In the genomic region with DNA sequence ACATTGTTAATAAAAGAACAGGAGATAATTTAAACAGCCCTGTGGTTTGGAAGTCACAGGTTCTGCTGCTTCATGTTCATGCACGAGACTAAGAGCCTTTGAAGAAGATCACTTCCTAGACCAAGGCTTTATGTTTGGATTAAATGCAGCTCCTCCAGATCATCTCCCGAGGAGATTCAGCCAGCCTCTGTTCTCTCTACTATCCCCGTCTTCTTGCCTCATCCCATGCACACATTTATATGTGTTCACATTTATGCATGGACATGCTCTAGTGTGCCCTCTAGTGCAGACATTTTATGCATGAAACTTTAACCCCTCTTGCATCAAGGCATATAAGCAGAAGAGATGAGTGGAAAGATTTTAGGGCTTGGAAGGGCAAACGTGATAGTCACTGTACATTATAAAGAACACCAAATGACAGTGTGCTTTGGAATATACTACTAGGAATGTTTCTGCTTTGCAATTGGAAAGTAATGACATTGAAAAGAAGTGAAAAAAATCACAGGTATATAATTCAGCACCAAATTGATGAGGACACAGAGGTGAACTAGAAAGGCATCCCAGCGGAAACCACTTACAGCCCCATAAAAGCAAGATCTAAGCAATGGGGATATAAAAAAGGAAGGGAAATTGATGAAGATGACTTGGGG, we compare ENCODE assay signal across 8 cellular contexts.
A peak's percentile ranks its signal among the peaks of the same experiment; 100 is the strongest.
DNase-seq lines count a peak whose midpoint lies in the region; ATAC-seq and TF ChIP-seq lines count a peak whose summit lies in the region.
"Not testable (repeated sequence)": the region's sequence is repeated elsewhere in the genome, so short reads cannot be mapped to it uniquely, and the experiment has no call there.

No MANE protein-coding gene starts in this region.

- no CpG with 5 or more reads among the region's 5 CpGs for WGBS in IMR-90 (ENCODE audit: extremely low coverage in 2 of 2, insufficient read length in 1 of 2), 2 experiments

- dilution Hi-C loops in IMR-90 (cut with HindIII; ENCODE audit: low sequenced_read_pairs, unreplicated experiment): not testable (repeated sequence)

- not testable (repeated sequence) for H3K9ac ChIP-seq in IMR-90 (ENCODE audit: low read depth, low read length); neural cell (ENCODE audit: low read length)

- H3K79me1 ChIP-seq in IMR-90 (ENCODE audit: low read depth in 1 of 2, low read length in 2 of 2): not testable (repeated sequence)

- H3K9me2 ChIP-seq in neural cell (ENCODE audit: insufficient read depth, low read length): not testable (repeated sequence)

- peak overlapping the region; percentile 38 for H4K5ac ChIP-seq in IMR-90 (ENCODE audit: low read depth, low read length)

- peak overlapping the region; percentile 93; the same call in 1 of the 3 replicates for H2BK15ac ChIP-seq in IMR-90 (ENCODE audit: low read depth, low read length)

- H3K23ac ChIP-seq in IMR-90 (ENCODE audit: low read depth, low read length): 0 out of 2 replicates have a peak overlapping the region, but pooled peaks have one; percentile 59

- TF ChIP-seq RAD21 in IMR-90 (IDR thresholded peaks at IDR 0.05; ENCODE audit: low read length); neural cell (conservative IDR thresholded peaks at IDR 0.05): not testable (repeated sequence)

- peaks cover 10% of the 10 kb centered on the region for H3K4me1 ChIP-seq in IMR-90 (ENCODE audit: control insufficient read depth, insufficient read depth, low read length)
- H3K4me1 ChIP-seq in upper lobe of right lung: not testable (repeated sequence)

- H2BK20ac ChIP-seq in IMR-90 (ENCODE audit: low read depth, low read length): not testable (repeated sequence)

- peak; percentile 55 for ATAC-seq in IMR-90 (ENCODE audit: low read depth)
- ATAC-seq in T-helper 17 cell: peak; percentile 58
- peak; percentile 82 for ATAC-seq in upper lobe of right lung

- H3K4me2 ChIP-seq in IMR-90 (ENCODE audit: low read depth, low read length); neural cell (ENCODE audit: low read length): not testable (repeated sequence)

- H3K9me3 ChIP-seq in IMR-90 (ENCODE audit: control insufficient read depth, insufficient read depth, low read length); T-helper 17 cell (ENCODE audit: control insufficient read depth, low read length, poor library complexity, severe bottlenecking); neural cell (ENCODE audit: low read length); upper lobe of right lung: not testable (repeated sequence)

- H2AFZ ChIP-seq in IMR-90 (replicated peaks; ENCODE audit: low read length, poor library complexity); neural cell (ENCODE audit: low read depth, low read length): not testable (repeated sequence)

- not testable (repeated sequence) for DNase-seq in Calu3; IMR-90; T-helper 17 cell; activated T-helper 2 cell treated with anti-CD3 and anti-CD28 coated beads, Interferon-gamma antibody, Interleukin-2, Interleukin-4, amounts not matched to agents 10 μg/mL and 5 μg/mL and 100 μg/mL, durations not matched to agents 14 hours and 24 hours and 36 hours (ENCODE audit: low spot score); epithelial cell of proximal tubule (ENCODE audit: low read depth); immature natural killer cell; upper lobe of right lung

- not testable (repeated sequence) for TF ChIP-seq EP300 in neural cell (conservative IDR thresholded peaks at IDR 0.05; ENCODE audit: poor library complexity, severe bottlenecking)

- in situ Hi-C loops in IMR-90 (cut with MboI; ENCODE audit: low sequenced_read_pairs): not testable (repeated sequence)

- H4K8ac ChIP-seq in IMR-90 (ENCODE audit: low read depth in 2 of 2, low read length in 2 of 2): not testable (repeated sequence)

- not testable (repeated sequence) for H3K9me1 ChIP-seq in IMR-90 (ENCODE audit: insufficient read depth, low read length)

- not testable (repeated sequence) for H4K91ac ChIP-seq in IMR-90 (ENCODE audit: insufficient read depth, low read depth, low read length)

- not testable (repeated sequence) for H3K4me3 Mint-ChIP-seq in Calu3 (ENCODE audit: low read depth, unreplicated experiment); immature natural killer cell
- H3K4me3 Mint-ChIP-seq in T-helper 17 cell: peak overlapping the region; percentile 66
- peak overlapping the region; percentile 28 for H3K4me3 Mint-ChIP-seq in activated T-helper 2 cell treated with anti-CD3 and anti-CD28 coated beads, Interferon-gamma antibody, Interleukin-2, Interleukin-4, amounts not matched to agents 10 μg/mL and 5 μg/mL and 100 μg/mL, durations not matched to agents 14 hours and 24 hours and 36 hours (ENCODE audit: low read depth)

- intact Hi-C loops in Calu3 (cut with micrococcal nuclease; ENCODE audit: unreplicated experiment); IMR-90 (cut with micrococcal nuclease); activated T-helper 2 cell treated with anti-CD3 and anti-CD28 coated beads, Interferon-gamma antibody, Interleukin-2, Interleukin-4, amounts not matched to agents 10 μg/mL and 5 μg/mL and 100 μg/mL, durations not matched to agents 14 hours and 24 hours and 36 hours (cut with micrococcal nuclease); upper lobe of right lung (cut with DNase I): not testable (repeated sequence)

- H3K56ac ChIP-seq in IMR-90 (ENCODE audit: extremely low read depth, insufficient read depth, low read length): not testable (repeated sequence)

- H2AK9ac ChIP-seq in IMR-90 (replicated peaks; ENCODE audit: low read depth, low read length, poor library complexity): not testable (repeated sequence)

- not testable (repeated sequence) for H3K36me3 Mint-ChIP-seq in Calu3 (ENCODE audit: insufficient read depth, unreplicated experiment); T-helper 17 cell (ENCODE audit: low read depth); immature natural killer cell
- H3K36me3 Mint-ChIP-seq in activated T-helper 2 cell treated with anti-CD3 and anti-CD28 coated beads, Interferon-gamma antibody, Interleukin-2, Interleukin-4, amounts not matched to agents 10 μg/mL and 5 μg/mL and 100 μg/mL, durations not matched to agents 14 hours and 24 hours and 36 hours (ENCODE audit: low read depth): peaks cover 33% of the 10 kb centered on the region

- peaks cover 59% of the 10 kb centered on the region for H4K20me1 ChIP-seq in IMR-90 (ENCODE audit: insufficient read depth, low read length)
- H4K20me1 ChIP-seq in neural cell (ENCODE audit: insufficient read depth): not testable (repeated sequence)

- H3K27ac Mint-ChIP-seq in Calu3 (ENCODE audit: unreplicated experiment) (peak overlapping the region; percentile 29), T-helper 17 cell (peak overlapping the region; percentile 78), immature natural killer cell (peak overlapping the region in 5 of 6 donors; percentile 30 to 91 (median 80))
- peak overlapping the region; percentile 73 for H3K27ac Mint-ChIP-seq in activated T-helper 2 cell treated with anti-CD3 and anti-CD28 coated beads, Interferon-gamma antibody, Interleukin-2, Interleukin-4, amounts not matched to agents 10 μg/mL and 5 μg/mL and 100 μg/mL, durations not matched to agents 14 hours and 24 hours and 36 hours

- peaks cover 10% of the 10 kb centered on the region for H3K4me1 Mint-ChIP-seq in Calu3 (ENCODE audit: low read depth, unreplicated experiment)
- not testable (repeated sequence) for H3K4me1 Mint-ChIP-seq in T-helper 17 cell
- H3K4me1 Mint-ChIP-seq in activated T-helper 2 cell treated with anti-CD3 and anti-CD28 coated beads, Interferon-gamma antibody, Interleukin-2, Interleukin-4, amounts not matched to agents 10 μg/mL and 5 μg/mL and 100 μg/mL, durations not matched to agents 14 hours and 24 hours and 36 hours (ENCODE audit: low read depth): peaks cover 20% of the 10 kb centered on the region
- H3K4me1 Mint-ChIP-seq in immature natural killer cell: peaks cover 12 to 14% of the 10 kb centered on the region in 2 donors

- H3K9me3 Mint-ChIP-seq in Calu3 (ENCODE audit: low read depth, unreplicated experiment); activated T-helper 2 cell treated with anti-CD3 and anti-CD28 coated beads, Interferon-gamma antibody, Interleukin-2, Interleukin-4, amounts not matched to agents 10 μg/mL and 5 μg/mL and 100 μg/mL, durations not matched to agents 14 hours and 24 hours and 36 hours; immature natural killer cell: not testable (repeated sequence)

- not testable (repeated sequence) for BruUV-seq in Calu3 (replicated peaks; lab: Mats Ljungman, UMichigan); IMR-90 (replicated peaks; lab: Mats Ljungman, UMichigan)

- not testable (repeated sequence) for H3K14ac ChIP-seq in IMR-90 (replicated peaks; ENCODE audit: low read depth, low read length)

- not testable (repeated sequence) for H3K36me3 ChIP-seq in IMR-90 (ENCODE audit: control insufficient read depth, insufficient read depth, low read length); neural cell (ENCODE audit: insufficient read depth, low read length); upper lobe of right lung

- peak overlapping the region; percentile 93; the same call in 1 of the 2 replicates for H3K27ac ChIP-seq in IMR-90 (ENCODE audit: insufficient read depth, low read length)
- H3K27ac ChIP-seq in neural cell (ENCODE audit: low read length); upper lobe of right lung: not testable (repeated sequence)

- not testable (repeated sequence) for H3K4ac ChIP-seq in IMR-90 (ENCODE audit: low read depth, low read length)

- POLR2A ChIA-PET in IMR-90 (lab: Charles Lee; ENCODE audit: unreplicated experiment): not testable (repeated sequence)

- H2BK120ac ChIP-seq in IMR-90 (ENCODE audit: low read depth, low read length): 0 out of 2 replicates have a peak overlapping the region, but pooled peaks have one; percentile 54

- TF ChIP-seq POLR2A in IMR-90 (IDR thresholded peaks at IDR 0.05; ENCODE audit: low read depth, low read length): not testable (repeated sequence)

- peak overlapping the region; percentile 20 for H3K18ac ChIP-seq in IMR-90 (ENCODE audit: low read depth, low read length)

- H3F3A ChIP-seq in neural cell (ENCODE audit: insufficient read depth, low read length, poor library complexity, severe bottlenecking): not testable (repeated sequence)

- not testable (repeated sequence) for TF ChIP-seq CTCF in Calu3 (IDR thresholded peaks at IDR 0.05; ENCODE audit: unreplicated experiment); IMR-90 (conservative IDR thresholded peaks at IDR 0.05; ENCODE audit: low read depth, low read length)
- TF ChIP-seq CTCF in epithelial cell of proximal tubule (conservative IDR thresholded peaks at IDR 0.05; ENCODE audit: low read depth, low read length) (peak; percentile 3), neural cell (IDR thresholded peaks at IDR 0.05; ENCODE audit: poor library complexity, severe bottlenecking) (peak; percentile 41), upper lobe of right lung (IDR thresholded peaks at IDR 0.05) (peak; percentile 15)

- not testable (repeated sequence) for H2AK5ac ChIP-seq in IMR-90 (ENCODE audit: low read depth, low read length)

- not testable (repeated sequence) for H3K27me3 ChIP-seq in IMR-90 (ENCODE audit: control insufficient read depth, insufficient read depth, low read length); neural cell (ENCODE audit: insufficient read depth, low read depth, low read length); upper lobe of right lung

- peak overlapping the region; percentile 54 for H2BK5ac ChIP-seq in IMR-90 (ENCODE audit: low read depth, low read length, poor library complexity, severe bottlenecking)

- not testable (repeated sequence) for H3K27me3 Mint-ChIP-seq in Calu3 (ENCODE audit: unreplicated experiment); T-helper 17 cell; activated T-helper 2 cell treated with anti-CD3 and anti-CD28 coated beads, Interferon-gamma antibody, Interleukin-2, Interleukin-4, amounts not matched to agents 10 μg/mL and 5 μg/mL and 100 μg/mL, durations not matched to agents 14 hours and 24 hours and 36 hours (ENCODE audit: low read depth); immature natural killer cell (ENCODE audit: low read depth in 3 of 3)

- CTCF ChIA-PET in Calu3 (lab: Charles Lee); IMR-90 (lab: Yijun Ruan, JAX): not testable (repeated sequence)

- H3K79me2 ChIP-seq in neural cell (replicated peaks; ENCODE audit: insufficient read depth, low read length): not testable (repeated sequence)

- H3K4me3 ChIP-seq in IMR-90 (ENCODE audit: insufficient read depth, low read depth, low read length); epithelial cell of proximal tubule (ENCODE audit: low read depth, low read length); neural cell (ENCODE audit: low read length); upper lobe of right lung: not testable (repeated sequence)

Comparison
In these comparisons a context has a peak if more than half of its experiments do, and no peak if none do; other contexts are left out.
1. H3K27ac Mint-ChIP-seq: peak in every context shown above with its lines; median percentile 80 in immature natural killer cell; 78 in T-helper 17 cell; 73 in activated T-helper 2 cell treated with anti-CD3 and anti-CD28 coated beads, Interferon-gamma antibody, Interleukin-2, Interleukin-4, amounts not matched to agents 10 μg/mL and 5 μg/mL and 100 μg/mL, durations not matched to agents 14 hours and 24 hours and 36 hours; 29 in Calu3.